In genomic region chr3:51719413-51720025, GRCh38 we compare ENCODE assay signal across 18 cellular contexts. TPM values are rescaled to one million over a fixed set of nuclear protein-coding genes. Genes with fewer than 3 reads are reported as not detected.
DNase-seq lines count a peak whose midpoint lies in the region; ATAC-seq and TF ChIP-seq lines count a peak whose summit lies in the region.
"Had no signal": no experiment of that assay in that cellular context is flagged by ENCODE, and none has a peak within 500 bp of the region (broad histone marks: within the 10 kb centered on the region; RNA-seq: fewer than 3 reads in every experiment).

No MANE protein-coding gene starts in this region.

- no peaks in the 10 kb centered on the region for H3K9me3 Mint-ChIP-seq in activated CD8-positive, alpha-beta memory T cell treated with anti-CD3 and anti-CD28 coated beads, Interleukin-2, amount 10 ng/mL, durations not matched to agents 7 days and 5 days (ENCODE audit: low read depth)
- H3K9me3 Mint-ChIP-seq in HFFc6 (no peaks in the 10 kb centered on the region), brain (no peaks in the 10 kb centered on the region)
- H3K9me3 Mint-ChIP-seq: neural progenitor cell had no signal

- in situ Hi-C loops in transverse colon (cut with MboI; ENCODE audit: low pct_ligation_motif_present in 1 of 4, low pct_unique_long_range_greater_than_20kb in 1 of 4, low sequenced_read_pairs in 3 of 4): no loop called here

- peak; percentile 37 for DNase-seq in activated CD8-positive, alpha-beta memory T cell treated with anti-CD3 and anti-CD28 coated beads for 24 hours
- no peak for DNase-seq in activated CD8-positive, alpha-beta memory T cell treated with anti-CD3 and anti-CD28 coated beads, Interleukin-2, amount 10 ng/mL, durations not matched to agents 7 days and 5 days
- DNase-seq in HFFc6 (no peak), retinal pigment epithelial cell (ENCODE audit: low read depth) (no peak), transverse colon (no peak)
- DNase-seq: DMS153, T1000 had no signal

- intact Hi-C loops in transverse colon (cut with DNase I; ENCODE audit: low total_unique reads): no loop called here

- H3K4me3 ChIP-seq in retinal pigment epithelial cell (ENCODE audit: low read length) (no peak overlapping the region), transverse colon (no peak overlapping the region)
- H3K4me3 ChIP-seq: A549, neural progenitor cell, smooth muscle cell, thoracic aorta had no signal

- no peaks in the 10 kb centered on the region for H3K36me3 Mint-ChIP-seq in activated CD8-positive, alpha-beta memory T cell treated with anti-CD3 and anti-CD28 coated beads, Interleukin-2, amount 10 ng/mL, durations not matched to agents 7 days and 5 days
- H3K36me3 Mint-ChIP-seq in HFFc6 (ENCODE audit: low read depth) (no peaks in the 10 kb centered on the region), brain (peaks cover 7% of the 10 kb centered on the region)
- H3K36me3 Mint-ChIP-seq: neural progenitor cell had no signal

- TF ChIP-seq CTCF in HFFc6 (IDR thresholded peaks at IDR 0.05): peak; percentile 63; the same call in 1 of the 2 replicates
- peak; percentile 10 to 30 for TF ChIP-seq CTCF in brain (conservative IDR thresholded peaks at IDR 0.05)
- TF ChIP-seq CTCF in retinal pigment epithelial cell (conservative IDR thresholded peaks at IDR 0.05; ENCODE audit: low read depth, low read length): peak; percentile 28
- TF ChIP-seq CTCF in transverse colon (IDR thresholded peaks at IDR 0.05): peak in 1 of 5 experiments; percentile 2

- TF ChIP-seq POLR2A in transverse colon (IDR thresholded peaks at IDR 0.05): no peak

- H3K4me1 Mint-ChIP-seq in activated CD8-positive, alpha-beta memory T cell treated with anti-CD3 and anti-CD28 coated beads, Interleukin-2, amount 10 ng/mL, durations not matched to agents 7 days and 5 days: peaks cover 32% of the 10 kb centered on the region
- no peaks in the 10 kb centered on the region for H3K4me1 Mint-ChIP-seq in HFFc6 (ENCODE audit: low read depth)
- peaks cover 7% of the 10 kb centered on the region for H3K4me1 Mint-ChIP-seq in brain

- no peak overlapping the region for H3K27ac Mint-ChIP-seq in activated CD8-positive, alpha-beta memory T cell treated with anti-CD3 and anti-CD28 coated beads, Interleukin-2, amount 10 ng/mL, durations not matched to agents 7 days and 5 days
- no peak overlapping the region for H3K27ac Mint-ChIP-seq in HFFc6
- peak overlapping the region in 1 of 5 experiments; percentile 78 for H3K27ac Mint-ChIP-seq in brain
- H3K27ac Mint-ChIP-seq: activated CD8-positive, alpha-beta T cell treated with anti-CD3 and anti-CD28 coated beads for 36 hours; neural progenitor cell had no signal

- no peaks in the 10 kb centered on the region for H3K27me3 Mint-ChIP-seq in activated CD8-positive, alpha-beta memory T cell treated with anti-CD3 and anti-CD28 coated beads, Interleukin-2, amount 10 ng/mL, durations not matched to agents 7 days and 5 days
- peaks cover 8% of the 10 kb centered on the region for H3K27me3 Mint-ChIP-seq in HFFc6 (ENCODE audit: insufficient read depth)
- H3K27me3 Mint-ChIP-seq in brain: peaks cover 8% of the 10 kb centered on the region
- H3K27me3 Mint-ChIP-seq: activated CD8-positive, alpha-beta T cell treated with anti-CD3 and anti-CD28 coated beads for 36 hours had no signal

- no peak overlapping the region for H3K27ac ChIP-seq in transverse colon
- H3K27ac ChIP-seq: A549, neural progenitor cell, thoracic aorta had no signal

- no peak overlapping the region for H3K4me3 Mint-ChIP-seq in activated CD8-positive, alpha-beta memory T cell treated with anti-CD3 and anti-CD28 coated beads, Interleukin-2, amount 10 ng/mL, durations not matched to agents 7 days and 5 days
- no peak overlapping the region for H3K4me3 Mint-ChIP-seq in HFFc6
- no peak overlapping the region for H3K4me3 Mint-ChIP-seq in brain
- H3K4me3 Mint-ChIP-seq: activated CD8-positive, alpha-beta T cell treated with anti-CD3 and anti-CD28 coated beads for 36 hours; neural progenitor cell had no signal

- H3K9me3 ChIP-seq in transverse colon: no peaks in the 10 kb centered on the region
- H3K9me3 ChIP-seq: A549, thoracic aorta had no signal

- H3K4me1 ChIP-seq in transverse colon: no peaks in the 10 kb centered on the region
- H3K4me1 ChIP-seq: A549, neural progenitor cell had no signal

- CTCF ChIA-PET in activated CD8-positive, alpha-beta memory T cell treated with anti-CD3 and anti-CD28 coated beads, Interleukin-2, amount 10 ng/mL, durations not matched to agents 7 days and 5 days (lab: Charles Lee): interaction anchor here (0.5 to 4.3 kb wide), 30 partner anchors 9 to 220 kb away, joined by 3 to 128 read pairs (median 6); partner anchors contain the start of genes DCAF1 and GRM2

- H3K36me3 ChIP-seq in transverse colon: no peaks in the 10 kb centered on the region
- H3K36me3 ChIP-seq: neural progenitor cell, thoracic aorta had no signal

- ATAC-seq in activated CD8-positive, alpha-beta memory T cell treated with anti-CD3 and anti-CD28 coated beads, Interleukin-2, amount 10 ng/mL, durations not matched to agents 7 days and 5 days: no peak
- ATAC-seq in GM18511 (IDR thresholded peaks at IDR 0.05; ENCODE audit: unreplicated experiment): no peak
- ATAC-seq in HG02798 (IDR thresholded peaks at IDR 0.05; ENCODE audit: poor library complexity, unreplicated experiment): no peak

- TF ChIP-seq EP300 in transverse colon (IDR thresholded peaks at IDR 0.05; ENCODE audit: low read depth): no peak

- 51 to 69% methylated on average over 5 of the region's 5 CpGs for WGBS in transverse colon (ENCODE audit: low coverage in 1 of 2), 2 donors

- H3K27me3 ChIP-seq in transverse colon: no peaks in the 10 kb centered on the region
- H3K27me3 ChIP-seq: neural progenitor cell had no signal

RNA-seq across cellular contexts. Expression of gene GRM2, which starts 12.7 kb away (rescaled TPM):
- total RNA-seq in activated CD8-positive, alpha-beta memory T cell treated with anti-CD3 and anti-CD28 coated beads, Interleukin-2, amount 10 ng/mL, durations not matched to agents 7 days and 5 days: under 1 TPM; 0.52 to 0.55 TPM
- total RNA-seq in HFFc6 (2021; fragmentation: NEBNext Ultra II Directional; extraction: Animal tissue kit (Norgen Biotek cat#: 25700)): under 1 TPM in 1 of 6 experiments, not detected in 5; 0.02 TPM
- polyA plus RNA-seq in brain (ENCODE audit: insufficient read depth, low read depth, low replicate concordance): 10.5 TPM
- total RNA-seq in transverse colon: under 1 TPM in 2 of 4 donors, not detected in 2; 0.16 to 0.27 TPM
- total RNA-seq: epithelial cell of proximal tubule had no signal

RNA-seq across cellular contexts. Expression of gene TEX264, which starts 48.5 kb away (rescaled TPM):
- 10 to 100 TPM; 58.8 to 66.5 TPM for total RNA-seq in activated CD8-positive, alpha-beta memory T cell treated with anti-CD3 and anti-CD28 coated beads, Interleukin-2, amount 10 ng/mL, durations not matched to agents 7 days and 5 days
- 10 to 100 TPM; 39.2 to 56.3 (median 42.2) TPM for total RNA-seq in HFFc6 (2021; fragmentation: NEBNext Ultra II Directional; extraction: Animal tissue kit (Norgen Biotek cat#: 25700))
- 48.3 TPM for polyA plus RNA-seq in brain (ENCODE audit: insufficient read depth, low read depth, low replicate concordance)
- 100 to 1,000 TPM in 1 of 4 donors, 10 to 100 TPM in 3; 60.9 to 116 (median 88.2) TPM for total RNA-seq in transverse colon

RNA-seq across cellular contexts. Expression of gene IQCF6, which starts 59.5 kb away (rescaled TPM):
- total RNA-seq in activated CD8-positive, alpha-beta memory T cell treated with anti-CD3 and anti-CD28 coated beads, Interleukin-2, amount 10 ng/mL, durations not matched to agents 7 days and 5 days: not detected
- not detected for total RNA-seq in HFFc6 (2021; fragmentation: NEBNext Ultra II Directional; extraction: Animal tissue kit (Norgen Biotek cat#: 25700))
- polyA plus RNA-seq in brain (ENCODE audit: insufficient read depth, low read depth, low replicate concordance): not detected
- not detected for total RNA-seq in transverse colon
- total RNA-seq: activated CD8-positive, alpha-beta T cell treated with anti-CD3 and anti-CD28 coated beads for 36 hours; epithelial cell of proximal tubule; lower leg skin; RPMI7951; smooth muscle cell; thoracic aorta had no signal
- polyA plus RNA-seq: A549, smooth muscle cell had no signal
